In genomic region chr18:22370414-22370813, GRCh38 we compare ENCODE assay signal across 19 cellular contexts.
"Had no signal": no experiment of that assay in that cellular context is flagged by ENCODE, and none has a peak within 500 bp of the region (broad histone marks: within the 10 kb centered on the region; RNA-seq: fewer than 3 reads in every experiment).

No MANE protein-coding gene starts in this region.

- DNase-seq: KBM-7, MM.1S, NCI-H1092 treated with DMSO at 0.1 percent for 48 hours, NCI-H1436, NCI-H187, NCI-H2029, NCI-H2081 treated with DMSO at 0.1 percent for 48 hours, NCI-H2171, NCI-H226, NCI-H446, NCI-H510A, NCI-H524 treated with DMSO at 0.1 percent for 48 hours, NCI-H69, NCI-H774, SHP77 had no signal

- H3K27ac ChIP-seq: HL-60, RWPE1 had no signal

- ATAC-seq: Panc1, SK-N-SH treated with all-trans-retinoic acid at 6 μM for 48 hours had no signal
